ENCODE assay signal across 8 cellular contexts in the genomic region with DNA sequence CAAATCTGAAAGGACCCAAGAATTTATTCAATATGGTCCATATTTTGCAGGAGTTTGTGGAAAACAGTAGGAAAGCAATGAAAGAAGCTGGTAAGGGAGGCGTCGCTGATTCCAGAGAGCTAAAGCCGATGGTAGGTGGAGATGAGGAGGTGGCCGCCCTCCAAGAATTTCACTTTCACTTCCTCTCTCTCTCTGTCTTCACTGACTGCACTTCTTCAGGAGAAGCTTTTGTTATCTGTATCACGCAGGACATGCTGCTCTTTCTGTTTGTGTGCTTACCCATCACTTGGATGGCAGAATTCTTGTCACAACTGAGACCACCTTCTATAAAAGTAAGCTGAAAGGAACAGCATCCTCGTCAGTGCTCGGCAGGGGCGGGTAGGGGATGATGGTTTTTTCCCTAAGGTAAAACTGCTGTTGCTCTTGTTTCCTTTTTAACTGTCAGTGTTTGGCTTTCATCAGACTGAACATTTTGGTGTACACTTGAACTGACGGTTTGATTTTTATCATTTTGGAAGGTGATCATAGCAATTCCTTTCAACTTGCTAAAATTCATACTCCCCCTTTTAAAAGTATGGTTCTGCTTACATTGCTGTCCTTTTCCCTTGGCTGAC.
DNase-seq lines count a peak whose midpoint lies in the region; ATAC-seq and TF ChIP-seq lines count a peak whose summit lies in the region.

No MANE protein-coding gene starts in this region.

- no peaks in the 10 kb centered on the region for H3K9me3 ChIP-seq in CD8-positive, alpha-beta T cell (ENCODE audit: low read length)
- H3K9me3 ChIP-seq in vagina (no peaks in the 10 kb centered on the region), A673 (ENCODE audit: low read depth, low read length, poor library complexity, severe bottlenecking) (no peaks in the 10 kb centered on the region)

- peak overlapping the region; percentile 68 for H3K4me3 ChIP-seq in CD8-positive, alpha-beta T cell (ENCODE audit: low read depth, low read length)
- H3K4me3 ChIP-seq in vagina (peak overlapping the region; percentile 17 to 31), A673 (ENCODE audit: low read depth, low read length, poor library complexity, severe bottlenecking) (no peak overlapping the region)

- H3K27ac ChIP-seq in CD8-positive, alpha-beta T cell (ENCODE audit: low read depth, low read length): peak overlapping the region; percentile 27
- peak overlapping the region; percentile 1 for H3K27ac ChIP-seq in vagina
- no peak overlapping the region for H3K27ac ChIP-seq in A673 (ENCODE audit: low read depth, low read length, poor library complexity, severe bottlenecking)

- ATAC-seq in CD8-positive, alpha-beta T cell: peak; percentile 87
- ATAC-seq in GM19397 (IDR thresholded peaks at IDR 0.05; ENCODE audit: unreplicated experiment) (peak; percentile 90), HG03378 (IDR thresholded peaks at IDR 0.05; ENCODE audit: unreplicated experiment) (peak; percentile 98), left ventricle myocardium superior (peak; percentile 47)
- ATAC-seq in activated CD4-positive, alpha-beta T cell treated with anti-CD3 and anti-CD28 coated beads for 36 hours: peak; percentile 97

- peak overlapping the region; percentile 93 for H3K4me3 Mint-ChIP-seq in CD8-positive, alpha-beta T cell
- H3K4me3 Mint-ChIP-seq in activated CD4-positive, alpha-beta T cell treated with anti-CD3 and anti-CD28 coated beads for 36 hours: peak overlapping the region; percentile 67

- H3K4me1 Mint-ChIP-seq in CD8-positive, alpha-beta T cell (ENCODE audit: low read depth): peaks cover 13% of the 10 kb centered on the region
- H3K4me1 Mint-ChIP-seq in activated CD4-positive, alpha-beta T cell treated with anti-CD3 and anti-CD28 coated beads for 36 hours: peaks cover 6% of the 10 kb centered on the region

- intact Hi-C loops in CD8-positive, alpha-beta T cell (cut with DNase I, micrococcal nuclease): loop anchor here in 1 of 2 experiments (2.0 kb wide), 1 partner anchor 19 kb away; no protein-coding TSS in a partner anchor
- intact Hi-C loops in activated CD4-positive, alpha-beta T cell treated with anti-CD3 and anti-CD28 coated beads for 36 hours (cut with DNase I, micrococcal nuclease): no loop called here
- intact Hi-C loops in left ventricle myocardium superior (cut with micrococcal nuclease): no loop called here
- intact Hi-C loops in vagina (cut with DNase I): no loop called here
- intact Hi-C loops in A673 (cut with micrococcal nuclease; ENCODE audit: unreplicated experiment): no loop called here

- no peaks in the 10 kb centered on the region for H3K36me3 ChIP-seq in CD8-positive, alpha-beta T cell (ENCODE audit: insufficient read depth, low read length)
- H3K36me3 ChIP-seq in vagina: peaks cover 0 to 11% of the 10 kb centered on the region in 2 donors
- H3K36me3 ChIP-seq in A673 (ENCODE audit: insufficient read depth, low read length, poor library complexity, severe bottlenecking): no peaks in the 10 kb centered on the region

- no peak for TF ChIP-seq CTCF in CD8-positive, alpha-beta T cell (IDR thresholded peaks at IDR 0.05)
- no peak for TF ChIP-seq CTCF in vagina (IDR thresholded peaks at IDR 0.05)
- TF ChIP-seq CTCF in A673 (conservative IDR thresholded peaks at IDR 0.05; ENCODE audit: low read depth, low read length): no peak

- TF ChIP-seq POLR2A in vagina (IDR thresholded peaks at IDR 0.05): no peak

- no peaks in the 10 kb centered on the region for H3K27me3 Mint-ChIP-seq in CD8-positive, alpha-beta T cell (ENCODE audit: low read depth)
- H3K27me3 Mint-ChIP-seq in activated CD4-positive, alpha-beta T cell treated with anti-CD3 and anti-CD28 coated beads for 36 hours: no peaks in the 10 kb centered on the region

- H3K4me1 ChIP-seq in CD8-positive, alpha-beta T cell (ENCODE audit: insufficient read depth, low read length): peaks cover 12% of the 10 kb centered on the region
- no peaks in the 10 kb centered on the region for H3K4me1 ChIP-seq in vagina
- H3K4me1 ChIP-seq in A673 (ENCODE audit: insufficient read depth, low read length, poor library complexity, severe bottlenecking): no peaks in the 10 kb centered on the region

- CTCF ChIA-PET in CD8-positive, alpha-beta T cell (lab: Charles Lee): interaction anchor here (0.9 kb wide), 1 partner anchor 29 kb away, joined by 3 read pairs; no protein-coding TSS in a partner anchor
- CTCF ChIA-PET in activated CD4-positive, alpha-beta T cell treated with anti-CD3 and anti-CD28 coated beads for 36 hours (lab: Charles Lee): interaction anchor here (0.6 to 1.2 kb wide), 3 partner anchors 12 to 391 kb away, joined by 3 to 4 read pairs (median 3); no protein-coding TSS in a partner anchor
- CTCF ChIA-PET in A673 (lab: Charles Lee): no interaction called here

- POLR2A ChIA-PET in CD8-positive, alpha-beta T cell (lab: Charles Lee): interaction anchor here (0.7 to 1.4 kb wide), 4 partner anchors 13 to 141 kb away, joined by 3 to 9 read pairs (median 4); a partner anchor contains a TSS
- POLR2A ChIA-PET in activated CD4-positive, alpha-beta T cell treated with anti-CD3 and anti-CD28 coated beads for 36 hours (lab: Charles Lee): interaction anchor here (0.5 to 1.4 kb wide), 2 partner anchors 20 to 240 kb away, joined by 4 to 6 read pairs; no protein-coding TSS in a partner anchor
- POLR2A ChIA-PET in A673 (lab: Charles Lee; ENCODE audit: low non-redundant PET): no interaction called here

- no peaks in the 10 kb centered on the region for H3K9me3 Mint-ChIP-seq in CD8-positive, alpha-beta T cell
- H3K9me3 Mint-ChIP-seq in activated CD4-positive, alpha-beta T cell treated with anti-CD3 and anti-CD28 coated beads for 36 hours (ENCODE audit: low read depth): no peaks in the 10 kb centered on the region

- H3K27ac Mint-ChIP-seq in CD8-positive, alpha-beta T cell: peak overlapping the region; percentile 85
- peak overlapping the region; percentile 68 for H3K27ac Mint-ChIP-seq in activated CD4-positive, alpha-beta T cell treated with anti-CD3 and anti-CD28 coated beads for 36 hours

- H3K27me3 ChIP-seq in CD8-positive, alpha-beta T cell (ENCODE audit: insufficient read depth, low read length): no peaks in the 10 kb centered on the region
- H3K27me3 ChIP-seq in vagina (no peaks in the 10 kb centered on the region), A673 (replicated peaks; ENCODE audit: insufficient read depth, low read depth, low read length, poor library complexity) (no peaks in the 10 kb centered on the region)

- peak in 4 of 7 experiments; percentile 14 to 54 (median 24) for DNase-seq in CD8-positive, alpha-beta T cell
- peak; percentile 59 for DNase-seq in activated CD4-positive, alpha-beta T cell treated with anti-CD3 and anti-CD28 coated beads for 36 hours
- DNase-seq in left ventricle myocardium superior (no peak), vagina (ENCODE audit: extremely low spot score in 2 of 2) (no peak), A673 (ENCODE audit: low spot score) (no peak), NCI-H1092 (lab: John Stamatoyannopoulos, UW) (no peak)

- H3K36me3 Mint-ChIP-seq in CD8-positive, alpha-beta T cell: peaks cover 2% of the 10 kb centered on the region
- peaks cover 3% of the 10 kb centered on the region for H3K36me3 Mint-ChIP-seq in activated CD4-positive, alpha-beta T cell treated with anti-CD3 and anti-CD28 coated beads for 36 hours (ENCODE audit: low read depth)

- BruUV-seq in A673 (replicated peaks; lab: Mats Ljungman, UMichigan): no TSS peak

Comparison
In these comparisons a context has a peak if more than half of its experiments do, and no peak if none do; other contexts are left out.
1. ATAC-seq: peak in every context shown above with its lines; median percentile 98 in HG03378; 97 in activated CD4-positive, alpha-beta T cell treated with anti-CD3 and anti-CD28 coated beads for 36 hours; 90 in GM19397; 87 in CD8-positive, alpha-beta T cell; 47 in left ventricle myocardium superior.
2. DNase-seq: peak in CD8-positive, alpha-beta T cell (4 of 7) and activated CD4-positive, alpha-beta T cell treated with anti-CD3 and anti-CD28 coated beads for 36 hours (single experiment); none in left ventricle myocardium superior (single experiment), vagina (0 of 2), A673 (single experiment) and NCI-H1092 (single experiment).